ENCODE assay signal across 15 cellular contexts in genomic region chr1:235213752-235214151, GRCh38. TPM values are rescaled to one million over a fixed set of nuclear protein-coding genes. Genes with fewer than 3 reads are reported as not detected.
DNase-seq lines count a peak whose midpoint lies in the region; ATAC-seq and FAIRE-seq lines count a peak whose summit lies in the region.
"Had no signal": no experiment of that assay in that cellular context is flagged by ENCODE, and none has a peak within 500 bp of the region (broad histone marks: within the 10 kb centered on the region; RNA-seq: fewer than 3 reads in every experiment).

No MANE protein-coding gene starts in this region.

- intact Hi-C loops in activated naive CD4-positive, alpha-beta T cell treated with anti-CD3 and anti-CD28 coated beads for 36 hours (cut with micrococcal nuclease): no loop called here

- no peaks in the 10 kb centered on the region for H3K27me3 Mint-ChIP-seq in activated naive CD4-positive, alpha-beta T cell treated with anti-CD3 and anti-CD28 coated beads for 36 hours (ENCODE audit: low read depth)
- no peaks in the 10 kb centered on the region for H3K27me3 Mint-ChIP-seq in T-cell
- H3K27me3 Mint-ChIP-seq in activated naive CD8-positive, alpha-beta T cell: no peaks in the 10 kb centered on the region
- H3K27me3 Mint-ChIP-seq in natural killer cell treated with Interleukin-12 subunit alpha and Interleukin-12 subunit beta and Interleukin-15 and Interleukin-18, amount 100 ng/mL, for 72 hours: no peaks in the 10 kb centered on the region

- peak overlapping the region; percentile 4 for H3K27ac Mint-ChIP-seq in activated naive CD4-positive, alpha-beta T cell treated with anti-CD3 and anti-CD28 coated beads for 36 hours
- peak overlapping the region; percentile 42 to 69 for H3K27ac Mint-ChIP-seq in T-cell
- peak overlapping the region; percentile 62 for H3K27ac Mint-ChIP-seq in activated naive CD8-positive, alpha-beta T cell
- peak overlapping the region in 1 of 2 donors; percentile 34 for H3K27ac Mint-ChIP-seq in natural killer cell treated with Interleukin-12 subunit alpha and Interleukin-12 subunit beta and Interleukin-15 and Interleukin-18, amount 100 ng/mL, for 72 hours

- FAIRE-seq in frontal cortex (lab: Jason Lieb, UNC): no peak
- FAIRE-seq: HepG2 had no signal

- no peak for DNase-seq in activated naive CD4-positive, alpha-beta T cell treated with anti-CD3 and anti-CD28 coated beads for 36 hours
- DNase-seq in activated naive CD4-positive, alpha-beta T cell treated with anti-CD3 and anti-CD28 coated beads, Interleukin-2, amount 50 U/mL, for 16 hours: no peak
- no peak for DNase-seq in T-cell
- DNase-seq in natural killer cell treated with Interleukin-12 subunit alpha and Interleukin-12 subunit beta and Interleukin-15 and Interleukin-18, amount 100 ng/mL, for 72 hours (ENCODE audit: low spot score): no peak
- no peak for DNase-seq in frontal cortex (ENCODE audit: low spot score in 2 of 2)
- no peak for DNase-seq in NCI-H2227 treated with DMSO at 0.1 percent for 48 hours (lab: John Stamatoyannopoulos, UW)
- DNase-seq: AML-193, Karpas-422, NCI-H1105 treated with DMSO at 0.1 percent for 48 hours, NCI-H187 treated with DMSO at 0.1 percent for 48 hours, NCI-H2171, NCI-H82 had no signal

- POLR2A ChIA-PET in T-cell (lab: Charles Lee): no interaction called here

- H3K4me1 Mint-ChIP-seq in activated naive CD4-positive, alpha-beta T cell treated with anti-CD3 and anti-CD28 coated beads for 36 hours (ENCODE audit: low read depth): peaks cover 17% of the 10 kb centered on the region
- peaks cover 7 to 29% (median 12%) of the 10 kb centered on the region in 3 donors for H3K4me1 Mint-ChIP-seq in T-cell
- H3K4me1 Mint-ChIP-seq in activated naive CD8-positive, alpha-beta T cell (ENCODE audit: low read depth): peaks cover 13% of the 10 kb centered on the region
- peaks cover 0 to 10% of the 10 kb centered on the region in 2 donors for H3K4me1 Mint-ChIP-seq in natural killer cell treated with Interleukin-12 subunit alpha and Interleukin-12 subunit beta and Interleukin-15 and Interleukin-18, amount 100 ng/mL, for 72 hours (ENCODE audit: low read depth in 2 of 2)

- CTCF ChIA-PET in activated naive CD4-positive, alpha-beta T cell treated with anti-CD3 and anti-CD28 coated beads for 36 hours (lab: Charles Lee): interaction anchor here (0.6 kb wide), 1 partner anchor 123 kb away, joined by 3 read pairs; no protein-coding TSS in a partner anchor
- CTCF ChIA-PET in T-cell (lab: Charles Lee): no interaction called here

- ATAC-seq in T-cell (replicated peaks in 1 of 4) (no peak), HG03442 (IDR thresholded peaks at IDR 0.05; ENCODE audit: unreplicated experiment) (no peak)
- ATAC-seq in natural killer cell treated with Interleukin-12 subunit alpha and Interleukin-12 subunit beta and Interleukin-15 and Interleukin-18, amount 100 ng/mL, for 72 hours: no peak
- ATAC-seq: HepG2 had no signal

- no peak overlapping the region for H3K4me3 Mint-ChIP-seq in activated naive CD4-positive, alpha-beta T cell treated with anti-CD3 and anti-CD28 coated beads for 36 hours
- no peak overlapping the region for H3K4me3 Mint-ChIP-seq in T-cell
- H3K4me3 Mint-ChIP-seq in activated naive CD8-positive, alpha-beta T cell: peak overlapping the region; percentile 6
- peak overlapping the region; percentile 35 for H3K4me3 Mint-ChIP-seq in natural killer cell treated with Interleukin-12 subunit alpha and Interleukin-12 subunit beta and Interleukin-15 and Interleukin-18, amount 100 ng/mL, for 72 hours

- peaks cover 19% of the 10 kb centered on the region for H3K36me3 Mint-ChIP-seq in activated naive CD4-positive, alpha-beta T cell treated with anti-CD3 and anti-CD28 coated beads for 36 hours (ENCODE audit: low read depth)
- peaks cover 35% of the 10 kb centered on the region for H3K36me3 Mint-ChIP-seq in T-cell
- H3K36me3 Mint-ChIP-seq in activated naive CD8-positive, alpha-beta T cell: peaks cover 9% of the 10 kb centered on the region
- peaks cover 11% of the 10 kb centered on the region for H3K36me3 Mint-ChIP-seq in natural killer cell treated with Interleukin-12 subunit alpha and Interleukin-12 subunit beta and Interleukin-15 and Interleukin-18, amount 100 ng/mL, for 72 hours

- H3K9me3 Mint-ChIP-seq in activated naive CD4-positive, alpha-beta T cell treated with anti-CD3 and anti-CD28 coated beads for 36 hours: no peaks in the 10 kb centered on the region
- H3K9me3 Mint-ChIP-seq in T-cell: no peaks in the 10 kb centered on the region
- H3K9me3 Mint-ChIP-seq in activated naive CD8-positive, alpha-beta T cell (ENCODE audit: low read depth): no peaks in the 10 kb centered on the region
- no peaks in the 10 kb centered on the region for H3K9me3 Mint-ChIP-seq in natural killer cell treated with Interleukin-12 subunit alpha and Interleukin-12 subunit beta and Interleukin-15 and Interleukin-18, amount 100 ng/mL, for 72 hours

RNA-seq across cellular contexts. Expression of gene RBM34, which starts 52.7 kb away (rescaled TPM):
- 100 to 1,000 TPM; 104 TPM for total RNA-seq in activated naive CD4-positive, alpha-beta T cell treated with anti-CD3 and anti-CD28 coated beads for 36 hours
- total RNA-seq in T-cell (100 to 1,000 TPM; 115 to 169 (median 129) TPM), frontal cortex (58.7 TPM)
- total RNA-seq in natural killer cell treated with Interleukin-12 subunit alpha and Interleukin-12 subunit beta and Interleukin-15 and Interleukin-18, amount 100 ng/mL, for 72 hours: 100 to 1,000 TPM; 104 to 132 TPM

Comparison
In these comparisons a context has a peak if more than half of its experiments do, and no peak if none do; other contexts are left out.
1. H3K4me3 Mint-ChIP-seq: peak in activated naive CD8-positive, alpha-beta T cell (single experiment) and natural killer cell treated with Interleukin-12 subunit alpha and Interleukin-12 subunit beta and Interleukin-15 and Interleukin-18, amount 100 ng/mL, for 72 hours (single experiment); none in activated naive CD4-positive, alpha-beta T cell treated with anti-CD3 and anti-CD28 coated beads for 36 hours (single experiment) and T-cell (0 of 3).